8 cellular contexts compared by ENCODE assay signal in genomic region chr10:130138479-130138866, GRCh38. TPM values are rescaled to one million over a fixed set of nuclear protein-coding genes. Genes with fewer than 3 reads are reported as not detected.
A peak's percentile ranks its signal among the peaks of the same experiment; 100 is the strongest.
DNase-seq lines count a peak whose midpoint lies in the region; FAIRE-seq and TF ChIP-seq lines count a peak whose summit lies in the region.

No MANE protein-coding gene starts in this region.

- no peak for FAIRE-seq in urothelium cell line (lab: Jason Lieb, UNC)

- H3K9me3 ChIP-seq in BLaER1 (no peaks in the 10 kb centered on the region), HUES48 (ENCODE audit: control insufficient read depth, insufficient read depth, low read length) (no peaks in the 10 kb centered on the region)

- H3K9ac ChIP-seq in BLaER1 (no peak overlapping the region), HUES48 (ENCODE audit: low read depth, low read length) (no peak overlapping the region)

- peaks cover 72% of the 10 kb centered on the region for H4K20me1 ChIP-seq in BLaER1

- H3K9me3 Mint-ChIP-seq in T-helper 2 cell treated with Interferon-gamma antibody and Interleukin-4, amounts not matched to agents 5 μg/mL and 100 μg/mL, for 36 hours: no peaks in the 10 kb centered on the region
- H3K9me3 Mint-ChIP-seq in glutamatergic neuron (ENCODE audit: unreplicated experiment): peaks cover 4% of the 10 kb centered on the region

- H3K27me3 ChIP-seq in BLaER1: no peaks in the 10 kb centered on the region
- no peaks in the 10 kb centered on the region; the same call in 1 of the 2 replicates for H3K27me3 ChIP-seq in HUES48 (ENCODE audit: control insufficient read depth, insufficient read depth, low read length)

- H3K27ac ChIP-seq in BLaER1: no peak overlapping the region
- H3K27ac ChIP-seq in HUES48 (ENCODE audit: low read depth, low read length): peak overlapping the region; percentile 55

- peaks cover 47% of the 10 kb centered on the region for H3K4me1 Mint-ChIP-seq in T-helper 2 cell treated with Interferon-gamma antibody and Interleukin-4, amounts not matched to agents 5 μg/mL and 100 μg/mL, for 36 hours (ENCODE audit: low read depth)
- H3K4me1 Mint-ChIP-seq in glutamatergic neuron (ENCODE audit: low read depth, unreplicated experiment): peaks cover 18% of the 10 kb centered on the region

- peak overlapping the region; percentile 89 for H3K4me3 Mint-ChIP-seq in T-helper 2 cell treated with Interferon-gamma antibody and Interleukin-4, amounts not matched to agents 5 μg/mL and 100 μg/mL, for 36 hours
- peak overlapping the region; percentile 92 for H3K4me3 Mint-ChIP-seq in glutamatergic neuron (ENCODE audit: unreplicated experiment)

- peak overlapping the region; percentile 58 for H3K27ac Mint-ChIP-seq in T-helper 2 cell treated with Interferon-gamma antibody and Interleukin-4, amounts not matched to agents 5 μg/mL and 100 μg/mL, for 36 hours
- H3K27ac Mint-ChIP-seq in glutamatergic neuron (ENCODE audit: unreplicated experiment): no peak overlapping the region

- H3K36me3 ChIP-seq in BLaER1: peaks cover 48% of the 10 kb centered on the region
- H3K36me3 ChIP-seq in HUES48 (ENCODE audit: control insufficient read depth, insufficient read depth, low read length): peaks cover 9% of the 10 kb centered on the region; the same call in 1 of the 2 replicates

- peaks cover 21% of the 10 kb centered on the region for H3K36me3 Mint-ChIP-seq in T-helper 2 cell treated with Interferon-gamma antibody and Interleukin-4, amounts not matched to agents 5 μg/mL and 100 μg/mL, for 36 hours (ENCODE audit: low read depth)
- H3K36me3 Mint-ChIP-seq in glutamatergic neuron (ENCODE audit: unreplicated experiment): no peaks in the 10 kb centered on the region

- H3K4me3 ChIP-seq in BLaER1: no peak overlapping the region
- no peak overlapping the region for H3K4me3 ChIP-seq in HUES48 (ENCODE audit: low read depth, low read length)

- peak overlapping the region; percentile 98 for H3K4me2 ChIP-seq in BLaER1

- peaks cover 56% of the 10 kb centered on the region for H3K4me1 ChIP-seq in BLaER1
- H3K4me1 ChIP-seq in HUES48 (ENCODE audit: control insufficient read depth, insufficient read depth, low read length): peaks cover 12% of the 10 kb centered on the region

- peaks cover 9% of the 10 kb centered on the region for H3K27me3 Mint-ChIP-seq in T-helper 2 cell treated with Interferon-gamma antibody and Interleukin-4, amounts not matched to agents 5 μg/mL and 100 μg/mL, for 36 hours (ENCODE audit: low read depth)
- peaks cover 6% of the 10 kb centered on the region for H3K27me3 Mint-ChIP-seq in glutamatergic neuron (ENCODE audit: unreplicated experiment)

- TF ChIP-seq CTCF in glutamatergic neuron (IDR thresholded peaks at IDR 0.05; ENCODE audit: partially characterized antibody, unreplicated experiment): no peak

- peak; percentile 62 for DNase-seq in T-helper 2 cell treated with Interferon-gamma antibody and Interleukin-4, amounts not matched to agents 5 μg/mL and 100 μg/mL, for 36 hours (ENCODE audit: low spot score)
- DNase-seq in glutamatergic neuron: no peak
- peak; percentile 48 for DNase-seq in urothelium cell line (ENCODE audit: low spot score)
- DNase-seq in putamen (ENCODE audit: low spot score): no peak
- DNase-seq in NCI-H1694 treated with DMSO at 0.1 percent for 48 hours (lab: John Stamatoyannopoulos, UW): no peak
- no peak for DNase-seq in SKM-1 treated with dmso at 0.1 percent for 144 hours (lab: John Stamatoyannopoulos, UW; ENCODE audit: unreplicated experiment)

RNA-seq across cellular contexts. Expression of gene GLRX3, which starts 2.3 kb away (rescaled TPM):
- 80.1 TPM for total RNA-seq in glutamatergic neuron (ENCODE audit: unreplicated experiment)

RNA-seq across cellular contexts. Expression of gene C10orf143, which starts 27.8 kb away (rescaled TPM):
- 0.96 TPM for total RNA-seq in glutamatergic neuron (ENCODE audit: unreplicated experiment)

Comparison
In these comparisons a context has a peak if more than half of its experiments do, and no peak if none do; other contexts are left out.
1. DNase-seq: peak in T-helper 2 cell treated with Interferon-gamma antibody and Interleukin-4, amounts not matched to agents 5 μg/mL and 100 μg/mL, for 36 hours (single experiment) and urothelium cell line (single experiment); none in glutamatergic neuron (single experiment), putamen (single experiment), NCI-H1694 treated with DMSO at 0.1 percent for 48 hours (single experiment) and SKM-1 treated with dmso at 0.1 percent for 144 hours (single experiment).